In the genomic region with DNA sequence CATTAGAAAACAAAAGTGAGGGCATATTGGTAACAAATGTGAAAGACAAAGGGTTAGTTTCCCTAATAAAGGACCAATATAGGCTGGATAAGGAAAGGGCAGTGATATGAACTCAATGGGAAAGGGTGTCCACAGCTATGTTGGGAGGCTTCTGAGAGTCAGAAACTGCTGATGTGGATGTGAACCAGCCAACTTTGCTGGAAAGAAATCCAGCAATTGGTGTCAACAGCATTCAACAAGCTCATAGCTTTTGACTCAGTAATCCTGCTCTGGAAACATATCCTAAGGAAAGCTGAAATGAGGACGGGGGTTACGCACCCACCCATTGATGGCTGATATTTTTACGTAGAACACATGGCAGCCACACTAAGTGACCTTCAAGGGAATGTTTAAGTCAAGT, we compare ENCODE assay signal across 25 cellular contexts.
"Had no signal": no experiment of that assay in that cellular context is flagged by ENCODE, and none has a peak within 500 bp of the region (broad histone marks: within the 10 kb centered on the region; RNA-seq: fewer than 3 reads in every experiment).

No MANE protein-coding gene starts in this region.

- H3K27ac ChIP-seq: colonic mucosa, dorsolateral prefrontal cortex, foreskin keratinocyte, left lung, thyroid gland, upper lobe of right lung had no signal

- H3K27me3 ChIP-seq: colonic mucosa, dorsolateral prefrontal cortex, foreskin keratinocyte, left lung, thyroid gland, upper lobe of right lung had no signal

- H3K27ac Mint-ChIP-seq: progenitor cell of endocrine pancreas had no signal

- H3K4me3 Mint-ChIP-seq: activated T-cell treated with anti-CD3 and anti-CD28 coated beads, Interleukin-2, amount 50 U/mL, for 4 hours; brain; natural killer cell had no signal

- H3K36me3 Mint-ChIP-seq: brain, natural killer cell had no signal

- H3K4me1 ChIP-seq: colonic mucosa, foreskin keratinocyte, thyroid gland had no signal

- ATAC-seq: activated T-cell treated with anti-CD3 and anti-CD28 coated beads, Interleukin-2, amount 50 U/mL, for 4 hours; foreskin keratinocyte; left lung; natural killer cell; upper lobe of right lung had no signal

- DNase-seq: activated CD4-positive, alpha-beta T cell treated with anti-CD3 and anti-CD28 coated beads for 1 hour; activated CD4-positive, alpha-beta T cell treated with anti-CD3 and anti-CD28 coated beads, Interleukin-2, amount 50 U/mL, for 4 hours; activated CD8-positive, alpha-beta memory T cell treated with anti-CD3 and anti-CD28 coated beads for 24 hours; activated CD8-positive, alpha-beta memory T cell treated with anti-CD3 and anti-CD28 coated beads, Interleukin-2, amount 50 U/mL, for 4 hours; activated naive CD4-positive, alpha-beta T cell treated with Interleukin-2 at 50 U/mL for 16 hours; activated T-cell treated with anti-CD3 and anti-CD28 coated beads, Interleukin-2, amount 50 U/mL, for 4 hours; aorta; central memory CD4-positive, alpha-beta T cell; colonic mucosa; dorsolateral prefrontal cortex; foreskin keratinocyte; kidney glomerular epithelial cell; left lung; natural killer cell; retina; stimulated activated CD4-positive, alpha-beta T cell treated with anti-CD3 and anti-CD28 coated beads, Interleukin-2, amount 100 ng/mL, for 48 hours; stimulated activated CD8-positive, alpha-beta memory T cell treated with anti-CD3 and anti-CD28 coated beads, Interleukin-4, amount 100 ng/mL, for 48 hours; stimulated activated naive CD4-positive, alpha-beta T cell; T-helper 1 cell; T-helper 9 cell; thyroid gland; upper lobe of right lung had no signal

- H3K4me3 ChIP-seq: colonic mucosa, dorsolateral prefrontal cortex, left lung, lung, thyroid gland, upper lobe of right lung had no signal

- H3K9me3 Mint-ChIP-seq: activated T-cell treated with anti-CD3 and anti-CD28 coated beads, Interleukin-2, amount 50 U/mL, for 4 hours; natural killer cell had no signal

- H3K9me3 ChIP-seq: colonic mucosa, left lung, thyroid gland, upper lobe of right lung had no signal

- H3K36me3 ChIP-seq: colonic mucosa, left lung, thyroid gland, upper lobe of right lung had no signal
